9 cellular contexts compared by ENCODE assay signal in the genomic region with DNA sequence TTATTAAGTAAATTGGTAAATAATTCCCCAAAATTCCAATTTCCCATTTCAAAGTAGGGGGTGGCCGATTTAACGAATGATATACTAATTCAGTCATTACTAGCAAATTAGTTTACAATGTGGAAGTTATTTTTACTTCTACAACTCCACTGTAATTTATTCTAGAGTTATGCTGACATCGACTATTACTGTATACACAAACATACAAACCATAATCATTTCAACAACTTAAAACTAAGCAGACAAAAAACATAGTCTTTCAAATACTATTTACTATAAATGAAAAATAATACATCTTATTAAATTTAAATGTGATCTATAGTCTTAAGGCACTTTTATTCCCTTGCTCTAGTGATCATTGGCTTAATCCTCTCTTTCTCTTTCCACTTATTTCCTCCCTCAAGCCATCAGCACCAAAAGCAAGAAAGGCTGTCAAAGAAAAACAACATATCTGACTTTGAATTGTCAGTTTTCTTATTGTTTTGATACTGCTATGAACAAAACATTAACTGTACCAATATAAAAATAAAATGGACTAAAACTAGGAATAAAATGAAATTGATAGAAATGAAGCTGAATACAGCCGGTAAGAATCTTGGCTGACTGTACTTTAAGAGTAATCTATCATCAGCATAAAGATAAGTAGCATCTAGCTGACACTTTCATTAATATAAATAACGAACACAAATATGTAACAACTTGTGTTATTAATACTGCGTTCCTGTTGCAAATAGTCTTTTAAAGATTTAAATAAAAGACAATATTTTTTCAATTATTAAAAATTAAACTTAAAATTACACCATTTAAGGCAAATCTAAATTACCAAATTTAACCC. TPM values are rescaled to one million over a fixed set of nuclear protein-coding genes. Genes with fewer than 3 reads are reported as not detected.
DNase-seq lines count a peak whose midpoint lies in the region; ATAC-seq and TF ChIP-seq lines count a peak whose summit lies in the region.
"Had no signal": no experiment of that assay in that cellular context is flagged by ENCODE, and none has a peak within 500 bp of the region (broad histone marks: within the 10 kb centered on the region; RNA-seq: fewer than 3 reads in every experiment).

No MANE protein-coding gene starts in this region.

- peak overlapping the region in 3 of 10 donors; percentile 92 to 99 (median 98) for H3K27ac ChIP-seq in heart right ventricle
- no peak overlapping the region for H3K27ac ChIP-seq in lower lobe of right lung
- H3K27ac ChIP-seq in upper lobe of left lung, result no peak overlapping the region

- H3K9me3 ChIP-seq in heart right ventricle, result no peaks in the 10 kb centered on the region
- no peaks in the 10 kb centered on the region for H3K9me3 ChIP-seq in lower lobe of right lung
- H3K9me3 ChIP-seq in upper lobe of left lung, result no peaks in the 10 kb centered on the region

- WGBS in heart right ventricle, 2 donors, result 33 to 36% methylated on average over 6 of the region's 6 CpGs
- WGBS in upper lobe of left lung, 2 donors, result 48 to 57% methylated on average over 6 of the region's 6 CpGs

- DNase-seq in heart right ventricle, result no peak
- DNase-seq in cardiac septum (ENCODE audit: low spot score), result no peak
- no peak for DNase-seq in choroid plexus epithelial cell (ENCODE audit: low read depth)
- no peak for DNase-seq in lower lobe of right lung
- no peak for DNase-seq in upper lobe of left lung
- DNase-seq in SHP77 (lab: John Stamatoyannopoulos, UW), result no peak
- DNase-seq: activated T-cell treated with anti-CD3 and anti-CD28 coated beads, Interleukin-2, amount 50 U/mL, for 4 hours had no signal

- TF ChIP-seq CTCF in heart right ventricle (IDR thresholded peaks at IDR 0.05), result no peak
- TF ChIP-seq CTCF in choroid plexus epithelial cell (conservative IDR thresholded peaks at IDR 0.05; ENCODE audit: low read depth, low read length), result no peak
- no peak for TF ChIP-seq CTCF in lower lobe of right lung (IDR thresholded peaks at IDR 0.05)
- no peak for TF ChIP-seq CTCF in upper lobe of left lung (IDR thresholded peaks at IDR 0.05)

- TF ChIP-seq POLR2A in upper lobe of left lung (IDR thresholded peaks at IDR 0.05), result no peak

- H3K36me3 ChIP-seq in heart right ventricle, result no peaks in the 10 kb centered on the region
- no peaks in the 10 kb centered on the region for H3K36me3 ChIP-seq in lower lobe of right lung
- no peaks in the 10 kb centered on the region for H3K36me3 ChIP-seq in upper lobe of left lung

- no peak for TF ChIP-seq EP300 in upper lobe of left lung (IDR thresholded peaks at IDR 0.05)

- H3K4me3 ChIP-seq in heart right ventricle (peak overlapping the region; percentile 78 to 96 (median 86)), choroid plexus epithelial cell (ENCODE audit: low read depth, low read length) (peak overlapping the region; percentile 82), lower lobe of right lung (peak overlapping the region; percentile 87), upper lobe of left lung (peak overlapping the region in 3 of 4 donors; percentile 74 to 87 (median 85))

- H3K4me1 ChIP-seq in heart right ventricle (peaks cover 0 to 53% (median 35%) of the 10 kb centered on the region in 9 donors), lower lobe of right lung (peaks cover 50% of the 10 kb centered on the region), upper lobe of left lung (peaks cover 3 to 27% (median 12%) of the 10 kb centered on the region in 4 donors)

- ATAC-seq in heart right ventricle (no peak), lower lobe of right lung (no peak), upper lobe of left lung (ENCODE audit: low FRiP score in 2 of 2) (no peak), HG03108 (IDR thresholded peaks at IDR 0.05; ENCODE audit: unreplicated experiment) (no peak), HG02623 (IDR thresholded peaks at IDR 0.05; ENCODE audit: unreplicated experiment) (no peak)
- ATAC-seq: activated T-cell treated with anti-CD3 and anti-CD28 coated beads, Interleukin-2, amount 50 U/mL, for 4 hours had no signal

- H3K27me3 ChIP-seq in heart right ventricle (peaks cover 0 to 25% (median 0%) of the 10 kb centered on the region in 7 donors), lower lobe of right lung (ENCODE audit: low read depth) (no peaks in the 10 kb centered on the region), upper lobe of left lung (no peaks in the 10 kb centered on the region)

- intact Hi-C loops in heart right ventricle (cut with DNase I), result loop anchor here in 3 of 10 donors (5.0 to 10.0 kb wide), 4 partner anchors 72 to 169 kb away; no protein-coding TSS in a partner anchor
- intact Hi-C loops in cardiac septum (cut with DNase I), result loop anchor here (10.0 kb wide), 1 partner anchor 179 kb away; no protein-coding TSS in a partner anchor
- intact Hi-C loops in lower lobe of right lung (cut with DNase I), result no loop called here

RNA-seq across cellular contexts. Expression of a gene that starts 4.1 kb away (rescaled TPM):
- total RNA-seq in heart right ventricle (10 to 100 TPM; 22.2 to 39.5 (median 31.8) TPM), cardiac septum (33.5 TPM), lower lobe of right lung (40.3 TPM), upper lobe of left lung (10 to 100 TPM; 27.8 to 76.1 (median 33.1) TPM)
- polyA plus RNA-seq in heart right ventricle, result 10 to 100 TPM in 1 of 2 donors, 1 to 10 TPM in 1; 8.6 to 13.3 TPM
